ENCODE assay signal across 29 cellular contexts in the genomic region with DNA sequence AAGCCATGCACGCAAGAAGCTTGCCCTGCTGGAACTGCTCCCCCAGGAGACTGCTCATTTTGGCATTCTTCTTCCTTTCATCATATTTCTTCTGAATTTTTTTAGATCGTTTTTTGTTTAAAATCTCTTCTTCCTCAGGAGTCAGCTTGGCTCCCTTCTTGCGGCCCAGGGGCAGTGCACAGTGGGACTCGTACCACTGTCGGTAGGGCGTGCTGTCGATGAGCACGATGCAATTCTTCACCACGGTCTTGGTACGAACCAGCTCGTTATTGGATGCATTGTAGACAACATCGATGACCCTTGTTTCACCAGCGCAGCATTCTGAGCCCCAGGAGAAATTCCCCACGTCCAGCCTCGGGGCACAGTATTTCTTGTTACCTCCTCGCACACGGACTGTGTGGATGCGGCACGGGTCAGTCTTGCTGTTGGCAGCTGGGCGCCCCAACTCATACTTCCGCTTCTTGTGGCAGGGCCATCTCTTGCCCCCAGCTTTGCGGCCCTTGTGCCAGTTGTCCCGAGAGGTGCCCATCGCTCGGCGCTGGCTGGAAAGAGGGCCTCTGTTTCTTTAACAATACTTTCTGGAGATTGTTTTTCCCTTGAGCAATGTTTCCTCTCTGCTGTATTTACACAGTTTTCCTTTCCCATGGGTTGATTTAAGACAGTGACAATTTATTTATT.
"Had no signal": no experiment of that assay in that cellular context is flagged by ENCODE, and none has a peak within 500 bp of the region (broad histone marks: within the 10 kb centered on the region; RNA-seq: fewer than 3 reads in every experiment).

No MANE protein-coding gene starts in this region.

- H3K79me2 ChIP-seq: hepatocyte had no signal

- H3K4me3 ChIP-seq: adrenal gland, body of pancreas, esophagus squamous epithelium, gastroesophageal sphincter, heart right ventricle, hepatocyte had no signal

- H3K4me2 ChIP-seq: hepatocyte had no signal

- H3K9me3 ChIP-seq: adrenal gland, body of pancreas, esophagus squamous epithelium, gastroesophageal sphincter, heart right ventricle had no signal

- ATAC-seq: activated CD8-positive, alpha-beta T cell treated with anti-CD3 and anti-CD28 coated beads for 36 hours; activated naive CD8-positive, alpha-beta T cell treated with anti-CD3 and anti-CD28 coated beads, Interleukin-2, amount 50 U/mL, for 24 hours; activated T-cell treated with anti-CD3 and anti-CD28 coated beads, Interleukin-2, amount 50 U/mL, for 72 hours; body of pancreas; gastroesophageal sphincter; heart right ventricle had no signal

- H2AFZ ChIP-seq: hepatocyte had no signal

- DNase-seq: activated CD4-positive, alpha-beta T cell treated with anti-CD3 and anti-CD28 coated beads for 4 hours; activated CD4-positive, alpha-beta T cell treated with anti-CD3 and anti-CD28 coated beads, Interleukin-2, amount 50 U/mL, for 1 hour; activated CD4-positive, alpha-beta T cell treated with anti-CD3 and anti-CD28 coated beads, Interleukin-2, amount 50 U/mL, for 48 hours; activated CD4-positive, CD25-positive, alpha-beta regulatory T cell; activated CD4-positive, CD25-positive, alpha-beta regulatory T cell treated with anti-CD3 and anti-CD28 coated beads, Interleukin-2, amount 50 U/mL, for 72 hours; activated CD8-positive, alpha-beta memory T cell treated with anti-CD3 and anti-CD28 coated beads, Interleukin-2, amount 50 U/mL, for 48 hours; activated CD8-positive, alpha-beta T cell treated with anti-CD3 and anti-CD28 coated beads for 36 hours; activated gamma-delta T cell treated with Interleukin-2 at 50 U/mL for 16 hours; activated naive CD4-positive, alpha-beta T cell treated with Interleukin-2 at 50 U/mL for 16 hours; activated naive CD8-positive, alpha-beta T cell treated with anti-CD3 and anti-CD28 coated beads for 36 hours; activated naive CD8-positive, alpha-beta T cell treated with anti-CD3 and anti-CD28 coated beads, Interleukin-2, amount 50 U/mL, for 24 hours; activated T-cell treated with anti-CD3 and anti-CD28 coated beads for 4 hours; activated T-cell treated with anti-CD3 and anti-CD28 coated beads, Interleukin-2, amount 50 U/mL, for 24 hours; activated T-cell treated with anti-CD3 and anti-CD28 coated beads, Interleukin-2, amount 50 U/mL, for 72 hours; adrenal gland; amygdala; aorta; body of pancreas; caudate nucleus; cortex of kidney; dermis blood vessel endothelial cell; effector CD4-positive, alpha-beta T cell; esophagus squamous epithelium; foreskin melanocyte; heart right ventricle; T-helper 2 cell had no signal

- H3K4me3 Mint-ChIP-seq: activated CD8-positive, alpha-beta T cell treated with anti-CD3 and anti-CD28 coated beads for 36 hours; activated naive CD8-positive, alpha-beta T cell treated with anti-CD3 and anti-CD28 coated beads for 36 hours; activated naive CD8-positive, alpha-beta T cell treated with anti-CD3 and anti-CD28 coated beads, Interleukin-2, amount 50 U/mL, for 24 hours; activated T-cell treated with anti-CD3 and anti-CD28 coated beads, Interleukin-2, amount 50 U/mL, for 24 hours; activated T-cell treated with anti-CD3 and anti-CD28 coated beads, Interleukin-2, amount 50 U/mL, for 72 hours had no signal

- H3K27me3 ChIP-seq: adrenal gland, body of pancreas, hepatocyte had no signal

- H3K36me3 ChIP-seq: adrenal gland, esophagus squamous epithelium, gastroesophageal sphincter, heart right ventricle had no signal

- H3K4me1 ChIP-seq: adrenal gland, body of pancreas, esophagus squamous epithelium, gastroesophageal sphincter had no signal

- H3K27ac Mint-ChIP-seq: activated CD8-positive, alpha-beta T cell treated with anti-CD3 and anti-CD28 coated beads for 36 hours; activated naive CD8-positive, alpha-beta T cell treated with anti-CD3 and anti-CD28 coated beads for 36 hours; activated naive CD8-positive, alpha-beta T cell treated with anti-CD3 and anti-CD28 coated beads, Interleukin-2, amount 50 U/mL, for 24 hours; activated T-cell treated with anti-CD3 and anti-CD28 coated beads, Interleukin-2, amount 50 U/mL, for 24 hours; activated T-cell treated with anti-CD3 and anti-CD28 coated beads, Interleukin-2, amount 50 U/mL, for 72 hours had no signal

- H3K27ac ChIP-seq: adrenal gland, body of pancreas, epithelial cell of prostate, esophagus squamous epithelium, gastroesophageal sphincter, heart right ventricle, hepatocyte had no signal
